6 cellular contexts compared by ENCODE assay signal in the genomic region with DNA sequence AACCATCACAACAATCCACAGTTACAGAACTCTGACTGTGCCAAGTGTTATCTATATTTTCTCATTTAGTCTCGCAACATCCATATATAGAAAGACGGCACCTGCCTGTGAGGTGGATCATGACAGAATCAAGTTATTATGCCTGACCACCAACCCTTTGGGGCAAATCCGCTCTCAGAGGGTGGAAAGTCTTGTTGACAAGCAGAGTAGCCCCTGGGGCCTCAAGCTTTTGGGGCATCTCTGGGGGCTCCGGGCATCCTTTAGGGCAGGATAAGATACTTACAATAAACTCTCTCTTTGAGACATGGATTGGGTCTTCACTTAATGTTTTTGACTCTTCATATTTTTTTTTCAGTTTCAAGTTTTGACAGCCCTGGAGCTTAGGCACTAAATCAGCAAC.
"Had no signal": no experiment of that assay in that cellular context is flagged by ENCODE, and none has a peak within 500 bp of the region (broad histone marks: within the 10 kb centered on the region; RNA-seq: fewer than 3 reads in every experiment).

No MANE protein-coding gene starts in this region.

- H3K27ac ChIP-seq: HL-60 had no signal

- DNase-seq: IMR-90, KBM-7, KG1 had no signal

- H3K4me3 ChIP-seq: K562 had no signal

- ATAC-seq: HepG2, K562 had no signal
